Comparison of ENCODE assay signal across 8 cellular contexts in the genomic region with DNA sequence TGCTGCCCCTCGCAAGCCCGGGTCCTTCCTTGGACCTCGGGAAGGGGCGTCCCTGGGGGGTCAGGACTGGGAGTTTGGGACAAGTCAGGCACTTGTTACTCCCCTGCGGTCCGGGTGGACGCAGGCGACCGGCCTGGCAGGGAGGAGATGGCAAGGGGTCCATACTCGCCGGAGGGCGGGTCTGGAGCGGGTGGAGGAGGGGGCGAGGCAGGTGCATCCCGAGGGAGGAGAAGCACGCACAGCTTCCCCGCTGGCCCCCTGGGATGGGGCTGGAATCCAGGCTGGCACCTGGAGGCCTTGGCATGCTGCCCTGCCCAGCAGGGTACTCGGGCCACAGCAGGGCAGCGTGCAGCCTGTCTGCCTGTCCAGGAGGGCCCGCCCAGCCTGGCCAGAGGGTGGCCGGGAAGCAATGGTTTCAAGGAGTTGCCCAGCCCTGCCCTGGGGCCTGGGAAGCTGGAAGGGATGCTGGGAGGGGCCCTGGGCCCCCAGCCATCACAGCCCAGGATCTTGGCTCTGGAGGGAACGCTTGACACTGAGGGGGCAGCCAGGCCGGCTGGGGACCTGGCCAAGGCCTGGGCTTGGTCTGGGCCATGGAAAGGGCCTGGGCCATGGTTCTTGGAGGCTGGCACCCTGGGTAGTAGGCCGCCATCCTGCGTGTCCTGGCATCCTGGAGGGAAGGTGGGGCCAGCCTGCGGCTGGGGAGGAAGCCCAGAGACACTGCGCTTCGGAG. TPM values are rescaled to one million over a fixed set of nuclear protein-coding genes. Genes with fewer than 3 reads are reported as not detected.
A peak's percentile ranks its signal among the peaks of the same experiment; 100 is the strongest.
DNase-seq lines count a peak whose midpoint lies in the region; ATAC-seq and TF ChIP-seq lines count a peak whose summit lies in the region.

No MANE protein-coding gene starts in this region.

- H3K4me1 Mint-ChIP-seq in brain = peaks cover 46% of the 10 kb centered on the region
- H3K4me1 Mint-ChIP-seq in endothelial cell (ENCODE audit: unreplicated experiment) = peaks cover 6% of the 10 kb centered on the region

- peaks cover 4% of the 10 kb centered on the region for H3K4me1 ChIP-seq in thymus (ENCODE audit: control insufficient read depth, insufficient read depth, low read length)

- H3K9me3 Mint-ChIP-seq in brain (no peaks in the 10 kb centered on the region), endothelial cell (ENCODE audit: unreplicated experiment) (no peaks in the 10 kb centered on the region)

- WGBS in thymus = 80% methylated on average over 28 of the region's 28 CpGs

- H3K27me3 ChIP-seq in layer of hippocampus (ENCODE audit: control insufficient read depth, insufficient read depth, low read length) = no peaks in the 10 kb centered on the region
- H3K27me3 ChIP-seq in thymus (ENCODE audit: control insufficient read depth, insufficient read depth) = peaks cover 42% of the 10 kb centered on the region

- no peak for ATAC-seq in GM19035 (IDR thresholded peaks at IDR 0.05; ENCODE audit: unreplicated experiment)

- H3K9me3 ChIP-seq in thymus (ENCODE audit: control insufficient read depth) = no peaks in the 10 kb centered on the region

- H3K27me3 Mint-ChIP-seq in brain = peaks cover 3% of the 10 kb centered on the region
- peaks cover 16% of the 10 kb centered on the region for H3K27me3 Mint-ChIP-seq in endothelial cell (ENCODE audit: unreplicated experiment)

- no peaks in the 10 kb centered on the region for H3K36me3 ChIP-seq in thymus (ENCODE audit: control insufficient read depth, insufficient read depth)

- H3K36me3 Mint-ChIP-seq in brain = no peaks in the 10 kb centered on the region
- no peaks in the 10 kb centered on the region for H3K36me3 Mint-ChIP-seq in endothelial cell (ENCODE audit: low read depth, unreplicated experiment)

- H3K4me3 ChIP-seq in thymus (ENCODE audit: low read length) = peak overlapping the region; percentile 61

- TF ChIP-seq CTCF in brain (conservative IDR thresholded peaks at IDR 0.05) (no peak), endothelial cell (IDR thresholded peaks at IDR 0.05; ENCODE audit: unreplicated experiment) (no peak)

- peak overlapping the region; percentile 83 to 91 (median 85) for H3K4me3 Mint-ChIP-seq in brain
- no peak overlapping the region for H3K4me3 Mint-ChIP-seq in endothelial cell (ENCODE audit: unreplicated experiment)

- DNase-seq in C1 segment of cervical spinal cord (lab: John Stamatoyannopoulos, UW) (peak in 9 of 14 donors; percentile 30 to 87 (median 62)), LHCN-M2 (ENCODE audit: low read depth) (peak; percentile 54), HuH-7.5 (ENCODE audit: low spot score) (no peak), endothelial cell (ENCODE audit: low spot score) (no peak)

- H3K27ac ChIP-seq in layer of hippocampus (ENCODE audit: low read depth, low read length) = peak overlapping the region; percentile 71
- H3K27ac ChIP-seq in thymus (ENCODE audit: low read depth) = no peak overlapping the region

- peak overlapping the region in 4 of 5 experiments; percentile 41 to 77 (median 70) for H3K27ac Mint-ChIP-seq in brain
- no peak overlapping the region for H3K27ac Mint-ChIP-seq in endothelial cell (ENCODE audit: unreplicated experiment)

RNA-seq across cellular contexts. Expression of gene GLIS2, which starts 1.0 kb away (rescaled TPM):
- 1.1 and 1.3 TPM in 2 replicates for total RNA-seq in LHCN-M2 (2014; rRNA removed)
- 13.5 TPM for polyA plus RNA-seq in LHCN-M2 (2012)
- polyA plus RNA-seq in brain (ENCODE audit: insufficient read depth, low read depth, low replicate concordance) = 17.2 TPM
- polyA plus RNA-seq in thymus = 3.0 TPM
- total RNA-seq in endothelial cell (ENCODE audit: unreplicated experiment) = 1.6 TPM

RNA-seq across cellular contexts. Expression of gene PAM16, which starts 34.2 kb away (rescaled TPM):
- total RNA-seq in LHCN-M2 (2014; rRNA removed) (48.1 and 62.2 TPM in 2 replicates), endothelial cell (ENCODE audit: unreplicated experiment) (29.5 TPM)
- polyA plus RNA-seq in LHCN-M2 (2012) = 37.4 TPM
- polyA plus RNA-seq in brain (ENCODE audit: insufficient read depth, low read depth, low replicate concordance) (64.4 TPM), thymus (86.9 TPM)

RNA-seq across cellular contexts. Expression of gene TFAP4, which starts 44.1 kb away (rescaled TPM):
- total RNA-seq in LHCN-M2 (2014; rRNA removed) (7.0 and 11.1 TPM in 2 replicates), endothelial cell (ENCODE audit: unreplicated experiment) (6.2 TPM)
- polyA plus RNA-seq in LHCN-M2 (2012) = 4.4 TPM
- polyA plus RNA-seq in brain (ENCODE audit: insufficient read depth, low read depth, low replicate concordance) (12.2 TPM), thymus (8.7 TPM)

RNA-seq across cellular contexts. Expression of gene VASN, which starts 54.8 kb away (rescaled TPM):
- 7.1 and 12.5 TPM in 2 replicates for total RNA-seq in LHCN-M2 (2014; rRNA removed)
- polyA plus RNA-seq in LHCN-M2 (2012) = 19.7 TPM
- polyA plus RNA-seq in brain (ENCODE audit: insufficient read depth, low read depth, low replicate concordance) = 5.0 TPM
- 3.6 TPM for polyA plus RNA-seq in thymus
- total RNA-seq in endothelial cell (ENCODE audit: unreplicated experiment) = 0.67 TPM

Comparison
In these comparisons a context has a peak if more than half of its experiments do, and no peak if none do; other contexts are left out.
1. DNase-seq: peak in C1 segment of cervical spinal cord (9 of 14) and LHCN-M2 (single experiment); none in HuH-7.5 (single experiment) and endothelial cell (single experiment).